In the genomic region with DNA sequence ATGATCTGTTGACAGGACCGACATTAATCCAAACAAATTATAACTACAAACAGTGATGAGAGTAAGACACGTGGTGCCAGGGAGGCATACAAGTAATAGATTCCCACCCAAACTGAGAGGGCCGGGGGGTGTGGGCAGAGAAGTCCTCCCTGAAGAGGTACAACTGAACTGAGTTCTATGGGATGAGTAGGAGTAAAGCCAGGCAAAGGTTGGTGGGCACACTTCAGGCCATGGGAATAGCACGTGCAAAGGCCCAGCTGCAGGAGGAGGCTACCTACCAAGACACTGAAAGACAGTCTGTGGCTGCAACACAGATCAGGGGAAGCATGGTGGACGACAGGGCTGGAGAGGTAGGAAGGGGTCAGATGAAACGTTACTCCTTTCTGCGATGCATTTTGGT, we compare ENCODE assay signal across 29 cellular contexts. TPM values are rescaled to one million over a fixed set of nuclear protein-coding genes. Genes with fewer than 3 reads are reported as not detected.
A peak's percentile ranks its signal among the peaks of the same experiment; 100 is the strongest.
DNase-seq lines count a peak whose midpoint lies in the region; ATAC-seq, FAIRE-seq and TF ChIP-seq lines count a peak whose summit lies in the region.
"Had no signal": no experiment of that assay in that cellular context is flagged by ENCODE, and none has a peak within 500 bp of the region (broad histone marks: within the 10 kb centered on the region; RNA-seq: fewer than 3 reads in every experiment).

No MANE protein-coding gene starts in this region.

- FAIRE-seq in endothelial cell of umbilical vein (lab: Jason Lieb, UNC) = no peak
- FAIRE-seq: G401.6, GM12878, H1, HepG2 had no signal

- H3K4me2 ChIP-seq in BLaER1 treated with 17β-estradiol and CSF1 and Interleukin-3, amounts not matched to agents 10 nM and 100 nM = peak overlapping the region in 7 of 11 experiments; percentile 51 to 80 (median 65); a peak in 11 of 22 replicates
- no peak overlapping the region for H3K4me2 ChIP-seq in endothelial cell of umbilical vein (ENCODE audit: insufficient read depth, low read length)
- H3K4me2 ChIP-seq: PC-9 had no signal

- no peaks in the 10 kb centered on the region for H4K20me1 ChIP-seq in BLaER1 treated with 17β-estradiol and CSF1 and Interleukin-3, amounts not matched to agents 10 nM and 100 nM
- no peaks in the 10 kb centered on the region for H4K20me1 ChIP-seq in endothelial cell of umbilical vein (replicated peaks; ENCODE audit: control insufficient read depth, extremely low read depth, insufficient read depth, low read length)

- no peaks in the 10 kb centered on the region for H3K9me1 ChIP-seq in endothelial cell of umbilical vein (replicated peaks; ENCODE audit: control insufficient read depth, extremely low read depth, insufficient read depth, low read length)

- peaks cover 4% of the 10 kb centered on the region for H3K27me3 Mint-ChIP-seq in progenitor cell of endocrine pancreas

- no peaks in the 10 kb centered on the region for H3K36me3 ChIP-seq in BLaER1 treated with 17β-estradiol and CSF1 and Interleukin-3, amounts not matched to agents 10 nM and 100 nM
- no peaks in the 10 kb centered on the region for H3K36me3 ChIP-seq in HEK293 (ENCODE audit: control insufficient read depth in 2 of 2, insufficient read depth in 1 of 2, low read length in 2 of 2)
- no peaks in the 10 kb centered on the region for H3K36me3 ChIP-seq in endothelial cell of umbilical vein (ENCODE audit: control insufficient read depth in 2 of 2, extremely low read depth in 1 of 2, insufficient read depth in 2 of 2, low read length in 2 of 2)
- no peaks in the 10 kb centered on the region for H3K36me3 ChIP-seq in mucosa of descending colon (ENCODE audit: low read depth)

- dilution Hi-C loops in endothelial cell of umbilical vein (cut with MboI; ENCODE audit: extremely low pct_ligation_motif_present, low sequenced_read_pairs) = no loop called here

- no peaks in the 10 kb centered on the region for H3K36me3 Mint-ChIP-seq in progenitor cell of endocrine pancreas (ENCODE audit: insufficient read depth)
- H3K36me3 Mint-ChIP-seq: CD4-positive, alpha-beta memory T cell had no signal

- H3K9me3 Mint-ChIP-seq in progenitor cell of endocrine pancreas (ENCODE audit: low read depth) = peaks cover 15% of the 10 kb centered on the region
- H3K9me3 Mint-ChIP-seq: CD4-positive, alpha-beta memory T cell had no signal

- no peaks in the 10 kb centered on the region for H3K27me3 ChIP-seq in BLaER1 treated with 17β-estradiol and CSF1 and Interleukin-3, amounts not matched to agents 10 nM and 100 nM
- H3K27me3 ChIP-seq in endothelial cell of umbilical vein (ENCODE audit: control insufficient read depth in 2 of 2, insufficient read depth in 2 of 2, low read length in 2 of 2) = no peaks in the 10 kb centered on the region

- H3K4me3 Mint-ChIP-seq in progenitor cell of endocrine pancreas (ENCODE audit: low read depth) = no peak overlapping the region
- H3K4me3 Mint-ChIP-seq: CD4-positive, alpha-beta memory T cell had no signal

- POLR2A ChIA-PET in HEK293 (lab: Yijun Ruan, JAX) (no interaction called here), endothelial cell of umbilical vein (lab: Charles Lee) (no interaction called here)

- H2AFZ ChIP-seq in endothelial cell of umbilical vein (ENCODE audit: low read depth, low read length) = no peak overlapping the region
- H2AFZ ChIP-seq: PC-9 had no signal

- no peak overlapping the region for H3K4me3 ChIP-seq in BLaER1 treated with 17β-estradiol and CSF1 and Interleukin-3, amounts not matched to agents 10 nM and 100 nM
- H3K4me3 ChIP-seq in HEK293 (ENCODE audit: low read depth, low read length) (no peak overlapping the region), endothelial cell of umbilical vein (replicated peaks in 1 of 3; ENCODE audit: insufficient read depth in 1 of 3, low read depth in 1 of 3, low read length in 3 of 3) (no peak overlapping the region), mucosa of descending colon (no peak overlapping the region)
- H3K4me3 ChIP-seq: GM12878, PC-9 had no signal

- peaks cover 16% of the 10 kb centered on the region for H3K4me1 Mint-ChIP-seq in progenitor cell of endocrine pancreas (ENCODE audit: low read depth)

- H3K9ac ChIP-seq in BLaER1 treated with 17β-estradiol and CSF1 and Interleukin-3, amounts not matched to agents 10 nM and 100 nM = 0 out of 22 replicates have a peak overlapping the region, but pooled peaks of 1 of the 11 experiments have one; percentile 76
- no peak overlapping the region for H3K9ac ChIP-seq in endothelial cell of umbilical vein (replicated peaks; ENCODE audit: extremely low read depth, insufficient read depth, low read length)

- ATAC-seq in GM18502 (IDR thresholded peaks at IDR 0.05; ENCODE audit: poor library complexity, unreplicated experiment) = no peak
- ATAC-seq in mucosa of descending colon = no peak
- ATAC-seq: GM12878, HCT116, HepG2 had no signal

- H3K27ac ChIP-seq in BLaER1 treated with 17β-estradiol and CSF1 and Interleukin-3, amounts not matched to agents 10 nM and 100 nM = peak overlapping the region in 8 of 11 experiments; percentile 79 to 99 (median 97); a peak in 12 of 22 replicates
- no peak overlapping the region for H3K27ac ChIP-seq in HEK293 (ENCODE audit: extremely low read depth, low read depth, low read length)
- peak overlapping the region; percentile 82 for H3K27ac ChIP-seq in endothelial cell of umbilical vein (ENCODE audit: insufficient read depth, low read depth, low read length)
- H3K27ac ChIP-seq: PC-9 had no signal

- H3K4me1 ChIP-seq in BLaER1 treated with 17β-estradiol and CSF1 and Interleukin-3, amounts not matched to agents 10 nM and 100 nM = peaks cover 21 to 65% (median 50%) of the 10 kb centered on the region in 10 experiments
- no peaks in the 10 kb centered on the region for H3K4me1 ChIP-seq in HEK293 (ENCODE audit: control insufficient read depth, insufficient read depth, low read length)
- H3K4me1 ChIP-seq in endothelial cell of umbilical vein (ENCODE audit: control insufficient read depth, extremely low read depth, insufficient read depth, low read length) = peaks cover 22% of the 10 kb centered on the region
- H3K4me1 ChIP-seq in mucosa of descending colon (ENCODE audit: low read depth) = no peaks in the 10 kb centered on the region

- DNase-seq in endothelial cell of umbilical vein (ENCODE audit: low read depth, low spot score) = no peak
- DNase-seq in progenitor cell of endocrine pancreas (ENCODE audit: low spot score, unreplicated experiment) = no peak
- no peak for DNase-seq in stimulated activated CD4-positive, alpha-beta T cell treated with anti-CD3 and anti-CD28 coated beads, Interleukin-15, amount 100 ng/mL, for 24 hours
- DNase-seq in mucosa of descending colon = no peak
- no peak for DNase-seq in activated naive CD4-positive, alpha-beta T cell (lab: John Stamatoyannopoulos, UW)
- DNase-seq: 8988T; ACHN; CD4-positive, alpha-beta memory T cell; COR-L47; KBM-7; MV-4-11; NCI-H1105; NCI-H1436 treated with DMSO at 0.1 percent for 48 hours; NCI-H1930; NCI-H446 treated with DMSO at 0.1 percent for 48 hours; NCI-H526; NCI-H82; PC-9; Right ventricle myocardium superior had no signal

- BruUV-seq in endothelial cell of umbilical vein (replicated peaks; lab: Mats Ljungman, UMichigan) = no TSS peak

- H3K27ac Mint-ChIP-seq in progenitor cell of endocrine pancreas = peak overlapping the region; percentile 35

- H3K9me3 ChIP-seq in BLaER1 treated with 17β-estradiol and CSF1 and Interleukin-3, amounts not matched to agents 10 nM and 100 nM (replicated peaks in 1 of 11) = peaks cover 0 to 25% (median 11%) of the 10 kb centered on the region in 11 experiments; a peak in 10 of 22 replicates
- H3K9me3 ChIP-seq in HEK293 (ENCODE audit: control insufficient read depth, insufficient read depth, low read depth, low read length) (no peaks in the 10 kb centered on the region), endothelial cell of umbilical vein (replicated peaks; ENCODE audit: control insufficient read depth, insufficient read depth, low read length) (no peaks in the 10 kb centered on the region), mucosa of descending colon (no peaks in the 10 kb centered on the region)

- CTCF ChIA-PET in HEK293 (lab: Yijun Ruan, JAX) = no interaction called here
- CTCF ChIA-PET in endothelial cell of umbilical vein (lab: Charles Lee) = interaction anchor here (1.2 to 1.8 kb wide), 4 partner anchors 12 to 49 kb away, joined by 3 to 11 read pairs (median 4); no protein-coding TSS in a partner anchor

- intact Hi-C loops in endothelial cell of umbilical vein (cut with micrococcal nuclease) = no loop called here
- intact Hi-C loops in mucosa of descending colon (cut with DNase I, micrococcal nuclease) = no loop called here

- peak; percentile 44 for TF ChIP-seq POLR2A in endothelial cell of umbilical vein (IDR thresholded peaks at IDR 0.05; ENCODE audit: low read depth, low read length)

- TF ChIP-seq CTCF in HEK293 (tag by site-specific recombination; IDR thresholded peaks at IDR 0.05) (no peak), endothelial cell of umbilical vein (IDR thresholded peaks at IDR 0.05; ENCODE audit: extremely low read depth in 1 of 2, insufficient read depth in 1 of 2, low read depth in 1 of 2, low read length in 2 of 2) (no peak), progenitor cell of endocrine pancreas (IDR thresholded peaks at IDR 0.05; ENCODE audit: unreplicated experiment) (no peak), mucosa of descending colon (IDR thresholded peaks at IDR 0.05) (no peak)

- H3K79me2 ChIP-seq in endothelial cell of umbilical vein (ENCODE audit: control insufficient read depth, insufficient read depth, low read length) = no peaks in the 10 kb centered on the region

RNA-seq across cellular contexts. Expression of gene VWF, which starts 22.0 kb away (rescaled TPM):
- total RNA-seq in endothelial cell of umbilical vein = 1,882 and 2,328 TPM in 2 replicates
- polyA plus RNA-seq in endothelial cell of umbilical vein = 1,041 and 1,132 TPM in 2 replicates
- 1,164 and 1,406 TPM in 2 replicates for polyA plus RNA-seq in endothelial cell of umbilical vein (2011; cell fraction: cytosol; rRNA removed)
- 1,241 and 1,484 TPM in 2 replicates for polyA plus RNA-seq in endothelial cell of umbilical vein (2011; cell fraction: nucleus; rRNA removed)
- 546 and 824 TPM in 2 replicates for polyA plus RNA-seq in endothelial cell of umbilical vein (2012)
- 2,231 and 2,679 TPM in 2 replicates for polyA minus RNA-seq in endothelial cell of umbilical vein
- polyA minus RNA-seq in endothelial cell of umbilical vein (2011; cell fraction: cytosol; rRNA and poly(A)+ RNA removed) = not detected
- polyA minus RNA-seq in endothelial cell of umbilical vein (2011; cell fraction: nucleus; rRNA and poly(A)+ RNA removed) = 1,538 and 1,756 TPM in 2 replicates
- 0.10 and 0.22 TPM in 2 replicates for total RNA-seq in progenitor cell of endocrine pancreas
- total RNA-seq in mucosa of descending colon = 10 to 100 TPM; 34.3 to 82.5 (median 72.9) TPM
- total RNA-seq: HT1080, MCF 10A had no signal

RNA-seq across cellular contexts. Expression of gene CD9, which starts 53.7 kb away (rescaled TPM):
- total RNA-seq in endothelial cell of umbilical vein (379 and 504 TPM in 2 replicates), progenitor cell of endocrine pancreas (6.0 and 10.8 TPM in 2 replicates), mucosa of descending colon (100 to 1,000 TPM; 452 to 723 (median 672) TPM)
- polyA plus RNA-seq in endothelial cell of umbilical vein = 943 and 1,225 TPM in 2 replicates
- 972 and 1,213 TPM in 2 replicates for polyA plus RNA-seq in endothelial cell of umbilical vein (2011; cell fraction: cytosol; rRNA removed)
- 481 and 655 TPM in 2 replicates for polyA plus RNA-seq in endothelial cell of umbilical vein (2011; cell fraction: nucleus; rRNA removed)
- 1,387 and 1,527 TPM in 2 replicates for polyA plus RNA-seq in endothelial cell of umbilical vein (2012)
- 848 and 909 TPM in 2 replicates for polyA minus RNA-seq in endothelial cell of umbilical vein
- 79.2 TPM for polyA minus RNA-seq in endothelial cell of umbilical vein (2011; cell fraction: cytosol; rRNA and poly(A)+ RNA removed)
- 148 and 194 TPM in 2 replicates for polyA minus RNA-seq in endothelial cell of umbilical vein (2011; cell fraction: nucleus; rRNA and poly(A)+ RNA removed)

Comparison
In these comparisons a context has a peak if more than half of its experiments do, and no peak if none do; other contexts are left out.
1. RNA of gene VWF, which starts 22.0 kb away (total RNA-seq): 1,882 to 2,328 TPM in endothelial cell of umbilical vein and 34.3 to 82.5 TPM in mucosa of descending colon; 0.10 to 0.22 TPM in progenitor cell of endocrine pancreas; every median in the first group is over 10 times any median in the second.
2. RNA of gene CD9, which starts 53.7 kb away (total RNA-seq): 452 to 723 TPM in mucosa of descending colon and 379 to 504 TPM in endothelial cell of umbilical vein; 6.0 to 10.8 TPM in progenitor cell of endocrine pancreas; every median in the first group is over 10 times any median in the second.